In genomic region chr15:62753518-62754221, GRCh38 we compare ENCODE assay signal across 13 cellular contexts.
"Had no signal": no experiment of that assay in that cellular context is flagged by ENCODE, and none has a peak within 500 bp of the region (broad histone marks: within the 10 kb centered on the region; RNA-seq: fewer than 3 reads in every experiment).

No MANE protein-coding gene starts in this region.

- H3K36me3 ChIP-seq: cardiac muscle cell, spleen had no signal

- H3K4me3 ChIP-seq: cardiac muscle cell, gastroesophageal sphincter, spleen had no signal

- H3K9me3 ChIP-seq: gastroesophageal sphincter, spleen had no signal

- H3K27me3 ChIP-seq: cardiac muscle cell, gastroesophageal sphincter, spleen had no signal

- DNase-seq: activated CD8-positive, alpha-beta memory T cell treated with anti-CD3 and anti-CD28 coated beads, Interleukin-2, amount 50 U/mL, for 48 hours; activated CD8-positive, alpha-beta T cell treated with anti-CD3 and anti-CD28 coated beads, Interleukin-2, amount 10 ng/mL, durations not matched to agents 7 days and 5 days; activated naive CD8-positive, alpha-beta T cell treated with anti-CD3 and anti-CD28 coated beads, Interleukin-2, amount 10 ng/mL, durations not matched to agents 7 days and 5 days; posterior cingulate gyrus; right cardiac atrium; spleen; stimulated activated CD4-positive, alpha-beta T cell treated with anti-CD3 and anti-CD28 coated beads, Interleukin-2, amount 100 ng/mL, for 24 hours; stimulated activated naive CD4-positive, alpha-beta T cell; T-cell; T1000 had no signal

- H3K27ac ChIP-seq: cardiac muscle cell, gastroesophageal sphincter, VCaP had no signal

- ATAC-seq: activated CD8-positive, alpha-beta T cell treated with anti-CD3 and anti-CD28 coated beads, Interleukin-2, amount 10 ng/mL, durations not matched to agents 7 days and 5 days; T-cell had no signal
